1 cellular context compared by ENCODE assay signal in the genomic region with DNA sequence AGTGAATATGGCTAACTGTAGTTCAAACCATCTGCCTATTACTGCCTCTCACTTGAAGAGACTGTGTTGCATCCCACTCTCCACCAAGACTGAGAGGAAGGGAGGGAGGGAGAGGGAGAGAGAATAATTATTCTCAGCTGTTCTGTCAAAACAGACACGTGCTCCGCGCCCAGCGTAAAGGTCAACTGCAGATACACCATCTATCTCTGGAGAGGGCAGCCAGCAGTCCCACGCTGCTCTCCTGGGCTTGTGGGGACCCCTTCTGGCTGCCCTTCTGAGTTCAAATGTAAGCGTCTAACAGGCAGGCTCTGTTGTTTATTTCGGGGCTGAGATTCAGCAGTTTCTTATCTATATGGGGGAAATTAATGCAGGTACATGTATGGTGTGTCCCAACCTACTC.
TF ChIP-seq lines count a peak whose summit lies in the region.

No MANE protein-coding gene starts in this region.

TF ChIP-seq in HepG2, 621 proteins besides CTCF, POLR2A, EP300 and RAD21 (continued from another document and continues in another):
- TF ChIP-seq HNF1A (IDR thresholded peaks at IDR 0.05; ENCODE audit: low read depth): no peak
- TF ChIP-seq HNF1A (CRISPR knock-in tag; IDR thresholded peaks at IDR 0.05; ENCODE audit: borderline replicate concordance): no peak
- TF ChIP-seq FOXO1 (CRISPR knock-in tag; IDR thresholded peaks at IDR 0.05): no peak
- no peak for TF ChIP-seq HDAC6 (IDR thresholded peaks at IDR 0.05; ENCODE audit: low read depth, low read length)
- TF ChIP-seq ZNF382 (CRISPR knock-in tag; IDR thresholded peaks at IDR 0.05; ENCODE audit: borderline replicate concordance): no peak
- no peak for TF ChIP-seq FUBP1 (CRISPR knock-in tag; IDR thresholded peaks at IDR 0.05; ENCODE audit: borderline replicate concordance)
- TF ChIP-seq MAX (IDR thresholded peaks at IDR 0.05): peak; percentile 67
- no peak for TF ChIP-seq MXD4 (CRISPR knock-in tag; IDR thresholded peaks at IDR 0.05)
- no peak for TF ChIP-seq SOX5 (CRISPR knock-in tag; IDR thresholded peaks at IDR 0.05; ENCODE audit: borderline replicate concordance)
- no peak for TF ChIP-seq ZFX (CRISPR knock-in tag; IDR thresholded peaks at IDR 0.05; ENCODE audit: low read depth)
- TF ChIP-seq SALL1 (CRISPR knock-in tag; IDR thresholded peaks at IDR 0.05): 0 out of 2 replicates have a peak, but pooled peaks have one; percentile 26
- no peak for TF ChIP-seq TBP (CRISPR knock-in tag; IDR thresholded peaks at IDR 0.05)
- peak; percentile 72 for TF ChIP-seq STAG1 (CRISPR knock-in tag; IDR thresholded peaks at IDR 0.05)
- no peak for TF ChIP-seq TAF1 (CRISPR knock-in tag; IDR thresholded peaks at IDR 0.05)
- no peak for TF ChIP-seq ZNF414 (CRISPR knock-in tag; IDR thresholded peaks at IDR 0.05)
- TF ChIP-seq SAP130 (CRISPR knock-in tag; IDR thresholded peaks at IDR 0.05; ENCODE audit: low read depth): peak; percentile 31; the same call in 1 of the 2 replicates
- no peak for TF ChIP-seq ZNF746 (CRISPR knock-in tag; IDR thresholded peaks at IDR 0.05)
- no peak for TF ChIP-seq ZBTB8A (CRISPR knock-in tag; IDR thresholded peaks at IDR 0.05; ENCODE audit: borderline replicate concordance, low read depth)
- TF ChIP-seq, protein P1, sequence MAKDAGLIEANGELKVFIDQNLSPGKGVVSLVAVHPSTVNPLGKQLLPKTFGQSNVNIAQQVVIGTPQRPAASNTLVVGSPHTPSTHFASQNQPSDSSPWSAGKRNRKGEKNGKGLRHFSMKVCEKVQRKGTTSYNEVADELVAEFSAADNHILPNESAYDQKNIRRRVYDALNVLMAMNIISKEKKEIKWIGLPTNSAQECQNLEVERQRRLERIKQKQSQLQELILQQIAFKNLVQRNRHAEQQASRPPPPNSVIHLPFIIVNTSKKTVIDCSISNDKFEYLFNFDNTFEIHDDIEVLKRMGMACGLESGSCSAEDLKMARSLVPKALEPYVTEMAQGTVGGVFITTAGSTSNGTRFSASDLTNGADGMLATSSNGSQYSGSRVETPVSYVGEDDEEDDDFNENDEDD (CRISPR knock-in tag; IDR thresholded peaks at IDR 0.05; ENCODE audit: borderline replicate concordance): peak; percentile 35; the same call in 1 of the 2 replicates
- TF ChIP-seq ZNF296 (CRISPR knock-in tag; conservative IDR thresholded peaks at IDR 0.05): no peak
- no peak for TF ChIP-seq PITX1 (CRISPR knock-in tag; IDR thresholded peaks at IDR 0.05)
- TF ChIP-seq PPARG (CRISPR knock-in tag; conservative IDR thresholded peaks at IDR 0.05): no peak
- TF ChIP-seq KLF13 (CRISPR knock-in tag; IDR thresholded peaks at IDR 0.05): no peak
- TF ChIP-seq GTF2F1 (IDR thresholded peaks at IDR 0.05; ENCODE audit: low read length): no peak
- no peak for TF ChIP-seq PRPF4 (IDR thresholded peaks at IDR 0.05; ENCODE audit: low read depth, low read length, poor library complexity, severe bottlenecking)
- TF ChIP-seq ATF7-NPFF (CRISPR knock-in tag; IDR thresholded peaks at IDR 0.05; ENCODE audit: low read depth): no peak
- no peak for TF ChIP-seq RFX1 (IDR thresholded peaks at IDR 0.05)
- no peak for TF ChIP-seq MED8 (CRISPR knock-in tag; IDR thresholded peaks at IDR 0.05; ENCODE audit: insufficient replicate concordance)
- TF ChIP-seq DMAP1 (CRISPR knock-in tag; IDR thresholded peaks at IDR 0.05): no peak
- no peak for TF ChIP-seq SRSF9 (IDR thresholded peaks at IDR 0.05; ENCODE audit: borderline replicate concordance, insufficient read depth, low read depth, low read length, poor library complexity, severe bottlenecking)
- no peak for TF ChIP-seq NFYB (CRISPR knock-in tag; IDR thresholded peaks at IDR 0.05)
- no peak for TF ChIP-seq HMG20B (CRISPR knock-in tag; conservative IDR thresholded peaks at IDR 0.05)
- no peak for TF ChIP-seq FOXA3 (CRISPR knock-in tag; IDR thresholded peaks at IDR 0.05)
- no peak for TF ChIP-seq HOXA9 (CRISPR knock-in tag; IDR thresholded peaks at IDR 0.05; ENCODE audit: borderline replicate concordance)
- no peak for TF ChIP-seq SALL2 (CRISPR knock-in tag; IDR thresholded peaks at IDR 0.05)
- TF ChIP-seq POLR2AphosphoS5 (IDR thresholded peaks at IDR 0.05; ENCODE audit: low read depth, low read length): no peak
- no peak for TF ChIP-seq CC2D1A (CRISPR knock-in tag; IDR thresholded peaks at IDR 0.05)
- no peak for TF ChIP-seq ZNF543 (CRISPR knock-in tag; IDR thresholded peaks at IDR 0.05)
- no peak for TF ChIP-seq PLRG1 (conservative IDR thresholded peaks at IDR 0.05)
- TF ChIP-seq ZFP91 (CRISPR knock-in tag; IDR thresholded peaks at IDR 0.05; ENCODE audit: borderline replicate concordance): no peak
- TF ChIP-seq ZBTB10 (CRISPR knock-in tag; IDR thresholded peaks at IDR 0.05; ENCODE audit: borderline replicate concordance): no peak
- TF ChIP-seq HNF4A (CRISPR knock-in tag; IDR thresholded peaks at IDR 0.05): peak; percentile 64
- 0 out of 2 replicates have a peak, but pooled peaks have one; percentile 32 for TF ChIP-seq HNF4G (IDR thresholded peaks at IDR 0.05; ENCODE audit: borderline replicate concordance, low read depth, low read length)
- TF ChIP-seq HNF4G (CRISPR knock-in tag; IDR thresholded peaks at IDR 0.05; ENCODE audit: borderline replicate concordance, low read depth): no peak
- TF ChIP-seq KDM5A (IDR thresholded peaks at IDR 0.05; ENCODE audit: borderline replicate concordance, low read length): no peak
- TF ChIP-seq ZNF501 (CRISPR knock-in tag; IDR thresholded peaks at IDR 0.05): no peak
- TF ChIP-seq, protein P2, sequence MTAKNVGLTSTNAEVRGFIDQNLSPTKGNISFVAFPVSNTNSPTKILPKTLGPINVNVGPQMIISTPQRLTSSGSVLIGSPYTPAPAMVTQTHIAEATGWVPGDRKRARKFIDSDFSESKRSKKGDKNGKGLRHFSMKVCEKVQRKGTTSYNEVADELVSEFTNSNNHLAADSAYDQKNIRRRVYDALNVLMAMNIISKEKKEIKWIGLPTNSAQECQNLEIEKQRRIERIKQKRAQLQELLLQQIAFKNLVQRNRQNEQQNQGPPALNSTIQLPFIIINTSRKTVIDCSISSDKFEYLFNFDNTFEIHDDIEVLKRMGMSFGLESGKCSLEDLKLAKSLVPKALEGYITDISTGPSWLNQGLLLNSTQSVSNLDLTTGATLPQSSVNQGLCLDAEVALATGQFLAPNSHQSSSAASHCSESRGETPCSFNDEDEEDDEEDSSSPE (CRISPR knock-in tag; IDR thresholded peaks at IDR 0.05): no peak
- TF ChIP-seq KDM5B (CRISPR knock-in tag; IDR thresholded peaks at IDR 0.05; ENCODE audit: borderline replicate concordance): no peak
- TF ChIP-seq TFAP4 (IDR thresholded peaks at IDR 0.05; ENCODE audit: borderline replicate concordance, low read depth): peak; percentile 77
- TF ChIP-seq NR2F6 (IDR thresholded peaks at IDR 0.05): no peak
- TF ChIP-seq NR2F6 (CRISPR knock-in tag; IDR thresholded peaks at IDR 0.05): 0 out of 2 replicates have a peak, but pooled peaks have one; percentile 20
- TF ChIP-seq GPBP1L1 (CRISPR knock-in tag; IDR thresholded peaks at IDR 0.05): no peak
- TF ChIP-seq ZC3H13 (CRISPR knock-in tag; IDR thresholded peaks at IDR 0.05): no peak
- TF ChIP-seq CEBPB (IDR thresholded peaks at IDR 0.05; ENCODE audit: borderline replicate concordance, low read depth, low read length): no peak
